Comparison of ENCODE assay signal across 1 cellular context in the genomic region with DNA sequence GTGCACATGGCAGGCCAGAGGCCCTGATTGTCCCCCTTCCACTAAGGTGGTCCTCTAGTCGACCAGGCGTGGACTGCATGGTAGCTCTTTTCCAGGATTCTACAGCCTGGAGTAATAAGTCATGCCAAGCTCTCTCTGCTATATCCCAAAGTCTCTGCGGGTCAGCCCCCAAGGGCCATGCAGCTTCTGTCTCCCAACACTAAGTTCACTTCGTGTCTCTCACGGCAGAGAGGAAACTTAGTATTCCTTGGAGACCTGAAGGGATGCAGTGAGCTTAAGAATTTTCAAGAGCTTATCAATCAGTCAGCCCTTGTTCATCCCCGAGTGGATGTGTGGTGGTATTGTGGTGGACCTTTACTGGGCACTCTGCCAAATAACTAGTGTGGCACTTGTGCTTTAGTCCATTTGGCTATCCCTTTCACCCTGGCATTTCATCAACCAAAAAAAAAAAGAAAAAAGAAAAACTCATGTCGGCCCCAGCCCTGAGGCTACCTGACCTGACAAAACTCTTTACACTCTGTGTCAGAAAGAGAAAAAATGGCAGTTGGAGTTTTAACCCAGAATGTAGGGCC.
TF ChIP-seq lines count a peak whose summit lies in the region.

No MANE protein-coding gene starts in this region.

TF ChIP-seq in GM12878, 131 proteins besides CTCF, POLR2A, EP300 and RAD21:
- 0 out of 2 replicates have a peak, but pooled peaks have one; percentile 19 for TF ChIP-seq NBN (IDR thresholded peaks at IDR 0.05)
- TF ChIP-seq, protein P1, sequence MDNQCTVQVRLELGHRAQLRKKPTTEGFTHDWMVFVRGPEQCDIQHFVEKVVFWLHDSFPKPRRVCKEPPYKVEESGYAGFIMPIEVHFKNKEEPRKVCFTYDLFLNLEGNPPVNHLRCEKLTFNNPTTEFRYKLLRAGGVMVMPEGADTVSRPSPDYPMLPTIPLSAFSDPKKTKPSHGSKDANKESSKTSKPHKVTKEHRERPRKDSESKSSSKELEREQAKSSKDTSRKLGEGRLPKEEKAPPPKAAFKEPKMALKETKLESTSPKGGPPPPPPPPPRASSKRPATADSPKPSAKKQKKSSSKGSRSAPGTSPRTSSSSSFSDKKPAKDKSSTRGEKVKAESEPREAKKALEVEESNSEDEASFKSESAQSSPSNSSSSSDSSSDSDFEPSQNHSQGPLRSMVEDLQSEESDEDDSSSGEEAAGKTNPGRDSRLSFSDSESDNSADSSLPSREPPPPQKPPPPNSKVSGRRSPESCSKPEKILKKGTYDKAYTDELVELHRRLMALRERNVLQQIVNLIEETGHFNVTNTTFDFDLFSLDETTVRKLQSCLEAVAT (IDR thresholded peaks at IDR 0.05): peak; percentile 83
- peak; percentile 73 for TF ChIP-seq SMAD1 (IDR thresholded peaks at IDR 0.05; ENCODE audit: low read depth, partially characterized antibody)
